Comparison of ENCODE assay signal across 14 cellular contexts in genomic region chr5:74889523-74890105, GRCh38. TPM values are rescaled to one million over a fixed set of nuclear protein-coding genes. Genes with fewer than 3 reads are reported as not detected.
DNase-seq lines count a peak whose midpoint lies in the region; ATAC-seq, FAIRE-seq and TF ChIP-seq lines count a peak whose summit lies in the region.
"Had no signal": no experiment of that assay in that cellular context is flagged by ENCODE, and none has a peak within 500 bp of the region (broad histone marks: within the 10 kb centered on the region; RNA-seq: fewer than 3 reads in every experiment).

No MANE protein-coding gene starts in this region.

- no peaks in the 10 kb centered on the region for H3K4me1 ChIP-seq in vagina

- peak; percentile 54 for ATAC-seq in GM21515 (IDR thresholded peaks at IDR 0.05; ENCODE audit: unreplicated experiment)
- ATAC-seq in HG03135 (IDR thresholded peaks at IDR 0.05; ENCODE audit: unreplicated experiment) = peak; percentile 75

- no peak overlapping the region for H3K4me3 ChIP-seq in vagina

- no peak overlapping the region for H3K27ac ChIP-seq in vagina

- no peaks in the 10 kb centered on the region for H3K36me3 ChIP-seq in vagina

- peak; percentile 78 for FAIRE-seq in GM18507 (lab: Jason Lieb, UNC)

- no peak for DNase-seq in GM18507 (ENCODE audit: extremely low spot score, insufficient read length, low read depth)
- DNase-seq in kidney tubule cell (ENCODE audit: low spot score) = peak; percentile 29
- no peak for DNase-seq in OCI-M2 (lab: John Stamatoyannopoulos, UW; ENCODE audit: unreplicated experiment)
- DNase-seq in AG20443 (ENCODE audit: low spot score) = no peak
- DNase-seq in activated CD8-positive, alpha-beta memory T cell treated with anti-CD3 and anti-CD28 coated beads, Interleukin-2, amount 50 U/mL, for 4 hours = no peak
- no peak for DNase-seq in vagina (ENCODE audit: extremely low spot score in 2 of 2)
- DNase-seq: activated CD8-positive, alpha-beta memory T cell treated with anti-CD3 and anti-CD28 coated beads for 24 hours; activated naive CD8-positive, alpha-beta T cell treated with anti-CD3 and anti-CD28 coated beads, Interleukin-2, amount 10 ng/mL, durations not matched to agents 7 days and 5 days; DMS79 treated with DMSO at 0.1 percent for 48 hours; Kasumi-1; NCI-H2227 treated with DMSO at 0.1 percent for 48 hours; OCI-M1 had no signal

- no peak for TF ChIP-seq CTCF in vagina (IDR thresholded peaks at IDR 0.05)

- H3K27me3 ChIP-seq in vagina = no peaks in the 10 kb centered on the region

- intact Hi-C loops in vagina (cut with DNase I) = no loop called here

- no peaks in the 10 kb centered on the region for H3K9me3 ChIP-seq in vagina

- TF ChIP-seq POLR2A in vagina (IDR thresholded peaks at IDR 0.05) = no peak

RNA-seq across cellular contexts. Expression of gene FAM169A, which starts 23.4 kb away (rescaled TPM):
- 0.98 TPM for total RNA-seq in vagina
